Comparison of ENCODE assay signal across 12 cellular contexts in the genomic region with DNA sequence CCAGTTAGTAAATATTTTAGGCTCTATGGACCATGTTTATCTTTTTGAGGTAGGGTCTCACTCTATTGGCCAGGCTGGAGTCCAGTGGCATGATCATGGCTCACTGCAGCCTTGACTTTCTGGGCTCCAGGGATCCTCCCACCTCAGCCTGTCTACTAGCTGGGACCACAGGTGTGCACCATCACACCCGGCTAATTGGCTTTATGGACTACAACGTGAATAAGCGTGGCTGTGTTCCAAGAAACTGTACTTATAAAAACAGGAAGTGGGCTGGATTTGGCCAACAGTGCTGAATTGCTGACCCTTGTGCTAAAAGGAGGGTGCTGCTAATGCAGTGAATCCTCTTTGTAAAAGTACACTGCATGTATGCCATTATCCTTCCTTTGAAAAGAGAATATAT.
DNase-seq lines count a peak whose midpoint lies in the region; ATAC-seq and TF ChIP-seq lines count a peak whose summit lies in the region.
"Had no signal": no experiment of that assay in that cellular context is flagged by ENCODE, and none has a peak within 500 bp of the region (broad histone marks: within the 10 kb centered on the region; RNA-seq: fewer than 3 reads in every experiment).

No MANE protein-coding gene starts in this region.

- intact Hi-C loops in HCT116 (cut with micrococcal nuclease) (no loop called here), head of caudate nucleus (cut with DNase I) (no loop called here)

- BruUV-seq in HCT116 (replicated peaks; lab: Mats Ljungman, UMichigan): no TSS peak

- RAD21 ChIA-PET in HCT116 (lab: Charles Lee; ENCODE audit: low non-redundant PET in 1 of 2, low total read pairs in 2 of 2, uncharacterized antibody in 2 of 2, unreplicated experiment in 2 of 2): no interaction called here

- peak; percentile 6 for DNase-seq in HCT116 (ENCODE audit: low read depth, low spot score)
- DNase-seq in NCI-H2081 (lab: John Stamatoyannopoulos, UW): peak; percentile 88 to 97
- peak; percentile 69 for DNase-seq in SW480 (ENCODE audit: low spot score)
- DNase-seq in kidney tubule cell (ENCODE audit: low spot score): peak; percentile 67
- no peak for DNase-seq in head of caudate nucleus
- DNase-seq in MM.1S: no peak
- no peak for DNase-seq in stimulated activated CD4-positive, alpha-beta T cell treated with anti-CD3 and anti-CD28 coated beads, Interleukin-2, amount 100 ng/mL, for 48 hours
- DNase-seq: activated CD4-positive, alpha-beta T cell treated with anti-CD3 and anti-CD28 coated beads, Interleukin-2, amount 50 U/mL, for 48 hours; central memory CD4-positive, alpha-beta T cell; NK-92 treated with Interleukin-12 subunit alpha and Interleukin-12 subunit beta, amount 100 ng/mL, for 24 hours had no signal

- POLR2A ChIA-PET in HCT116 (lab: Charles Lee): no interaction called here

- no peaks in the 10 kb centered on the region for H3K79me2 ChIP-seq in HCT116 (ENCODE audit: insufficient read depth, low read length)
- no peaks in the 10 kb centered on the region for H3K79me2 ChIP-seq in MM.1S (ENCODE audit: low read length)

- H3K9me2 ChIP-seq in HCT116 (ENCODE audit: insufficient read depth): no peaks in the 10 kb centered on the region
- no peaks in the 10 kb centered on the region for H3K9me2 ChIP-seq in MM.1S (replicated peaks; ENCODE audit: insufficient read depth, low read length)

- H4K20me1 ChIP-seq in HCT116 (ENCODE audit: insufficient read depth) (no peaks in the 10 kb centered on the region), MM.1S (ENCODE audit: insufficient read depth, low read length) (no peaks in the 10 kb centered on the region)

- no peak for TF ChIP-seq POLR2A in HCT116 (IDR thresholded peaks at IDR 0.05; ENCODE audit: borderline replicate concordance, extremely low read depth, insufficient read depth, insufficient read length)

- CTCF ChIA-PET in HCT116 (lab: Charles Lee): no interaction called here

- H3K27ac ChIP-seq in HCT116 (ENCODE audit: low read depth, low read length) (no peak overlapping the region), MM.1S (ENCODE audit: low read length) (no peak overlapping the region)
- H3K27ac ChIP-seq: pancreas had no signal

- peaks cover 0 to 7% of the 10 kb centered on the region in 2 experiments; a peak in 3 of 4 replicates for H3K4me1 ChIP-seq in HCT116 (ENCODE audit: control insufficient read depth in 1 of 2, insufficient read depth in 2 of 2, low read length in 2 of 2)
- H3K4me1 ChIP-seq in MM.1S (ENCODE audit: low read length): no peaks in the 10 kb centered on the region
- H3K4me1 ChIP-seq: pancreas had no signal

- H3K36me3 ChIP-seq in HCT116 (ENCODE audit: control insufficient read depth in 1 of 2, insufficient read depth in 2 of 2, low read length in 2 of 2) (no peaks in the 10 kb centered on the region), MM.1S (replicated peaks; ENCODE audit: insufficient read depth, low read length) (no peaks in the 10 kb centered on the region)
- H3K36me3 ChIP-seq: pancreas had no signal

- H3K4me3 ChIP-seq in HCT116 (replicated peaks in 1 of 2; ENCODE audit: low read depth in 1 of 2, low read length in 2 of 2) (no peak overlapping the region), MM.1S (ENCODE audit: low read length) (no peak overlapping the region)
- H3K4me3 ChIP-seq: pancreas had no signal

- no peak for TF ChIP-seq CTCF in HCT116 (IDR thresholded peaks at IDR 0.05 in 2 of 3, conservative IDR thresholded peaks at IDR 0.05 in 1 of 3; ENCODE audit: borderline replicate concordance in 1 of 3, insufficient read depth in 1 of 3, low read depth in 2 of 3, low read length in 2 of 3)
- TF ChIP-seq CTCF in MM.1S (IDR thresholded peaks at IDR 0.05; ENCODE audit: low read length): no peak

- H3K9me3 ChIP-seq in HCT116 (ENCODE audit: control insufficient read depth in 1 of 2, insufficient read depth in 1 of 2, low read depth in 1 of 2, low read length in 2 of 2) (no peaks in the 10 kb centered on the region), MM.1S (replicated peaks; ENCODE audit: insufficient read depth, low read length) (no peaks in the 10 kb centered on the region)
- H3K9me3 ChIP-seq: pancreas had no signal

- H3K27me3 ChIP-seq in HCT116 (ENCODE audit: insufficient read depth, low read length) (no peaks in the 10 kb centered on the region), MM.1S (replicated peaks; ENCODE audit: insufficient read depth, low read length) (no peaks in the 10 kb centered on the region)

- no peaks in the 10 kb centered on the region for H3F3A ChIP-seq in MM.1S (ENCODE audit: insufficient read depth, low read length)

- peak overlapping the region; percentile 16; the same call in 1 of the 2 replicates for H3K4me2 ChIP-seq in HCT116 (ENCODE audit: low read length)
- no peak overlapping the region for H3K4me2 ChIP-seq in MM.1S (ENCODE audit: low read depth, low read length)

- no peak for TF ChIP-seq RAD21 in HCT116 (IDR thresholded peaks at IDR 0.05; ENCODE audit: low read depth)

- peak overlapping the region; percentile 75 for H2AFZ ChIP-seq in HCT116 (ENCODE audit: low read depth, low read length, poor library complexity, severe bottlenecking)
- no peak overlapping the region for H2AFZ ChIP-seq in MM.1S (ENCODE audit: low read length)

- peak; percentile 46 for ATAC-seq in HCT116
- no peak for ATAC-seq in GM18517 (IDR thresholded peaks at IDR 0.05; ENCODE audit: unreplicated experiment)
- ATAC-seq: pancreas had no signal

- H3K9ac ChIP-seq in HCT116 (ENCODE audit: low read length) (no peak overlapping the region), MM.1S (ENCODE audit: low read length) (no peak overlapping the region)

TF ChIP-seq in HCT116, 20 proteins besides CTCF, POLR2A, EP300 and RAD21:
- TF ChIP-seq EZH2 (IDR thresholded peaks at IDR 0.05): no peak
- TF ChIP-seq YY1 (IDR thresholded peaks at IDR 0.05; ENCODE audit: extremely low read depth, insufficient replicate concordance, low read depth, low read length): no peak
- TF ChIP-seq, protein P1, sequence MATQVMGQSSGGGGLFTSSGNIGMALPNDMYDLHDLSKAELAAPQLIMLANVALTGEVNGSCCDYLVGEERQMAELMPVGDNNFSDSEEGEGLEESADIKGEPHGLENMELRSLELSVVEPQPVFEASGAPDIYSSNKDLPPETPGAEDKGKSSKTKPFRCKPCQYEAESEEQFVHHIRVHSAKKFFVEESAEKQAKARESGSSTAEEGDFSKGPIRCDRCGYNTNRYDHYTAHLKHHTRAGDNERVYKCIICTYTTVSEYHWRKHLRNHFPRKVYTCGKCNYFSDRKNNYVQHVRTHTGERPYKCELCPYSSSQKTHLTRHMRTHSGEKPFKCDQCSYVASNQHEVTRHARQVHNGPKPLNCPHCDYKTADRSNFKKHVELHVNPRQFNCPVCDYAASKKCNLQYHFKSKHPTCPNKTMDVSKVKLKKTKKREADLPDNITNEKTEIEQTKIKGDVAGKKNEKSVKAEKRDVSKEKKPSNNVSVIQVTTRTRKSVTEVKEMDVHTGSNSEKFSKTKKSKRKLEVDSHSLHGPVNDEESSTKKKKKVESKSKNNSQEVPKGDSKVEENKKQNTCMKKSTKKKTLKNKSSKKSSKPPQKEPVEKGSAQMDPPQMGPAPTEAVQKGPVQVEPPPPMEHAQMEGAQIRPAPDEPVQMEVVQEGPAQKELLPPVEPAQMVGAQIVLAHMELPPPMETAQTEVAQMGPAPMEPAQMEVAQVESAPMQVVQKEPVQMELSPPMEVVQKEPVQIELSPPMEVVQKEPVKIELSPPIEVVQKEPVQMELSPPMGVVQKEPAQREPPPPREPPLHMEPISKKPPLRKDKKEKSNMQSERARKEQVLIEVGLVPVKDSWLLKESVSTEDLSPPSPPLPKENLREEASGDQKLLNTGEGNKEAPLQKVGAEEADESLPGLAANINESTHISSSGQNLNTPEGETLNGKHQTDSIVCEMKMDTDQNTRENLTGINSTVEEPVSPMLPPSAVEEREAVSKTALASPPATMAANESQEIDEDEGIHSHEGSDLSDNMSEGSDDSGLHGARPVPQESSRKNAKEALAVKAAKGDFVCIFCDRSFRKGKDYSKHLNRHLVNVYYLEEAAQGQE (IDR thresholded peaks at IDR 0.05; ENCODE audit: low read depth): no peak
- TF ChIP-seq SIN3A (IDR thresholded peaks at IDR 0.05; ENCODE audit: low read depth): no peak
- TF ChIP-seq TCF7L2 (IDR thresholded peaks at IDR 0.05; ENCODE audit: borderline replicate concordance, extremely low read depth, insufficient read depth, insufficient read length): no peak
- no peak for TF ChIP-seq EZH2phosphoT487 (IDR thresholded peaks at IDR 0.05; ENCODE audit: borderline replicate concordance)
- TF ChIP-seq POLR2AphosphoS5 (IDR thresholded peaks at IDR 0.05; ENCODE audit: low read depth, low read length): no peak
- no peak for TF ChIP-seq ZNF274 (IDR thresholded peaks at IDR 0.05; ENCODE audit: low read depth, low read length)

Comparison
In these comparisons a context has a peak if more than half of its experiments do, and no peak if none do; other contexts are left out.
1. DNase-seq: peak in HCT116 (single experiment), NCI-H2081 (2 of 2), SW480 (single experiment) and kidney tubule cell (single experiment); none in head of caudate nucleus (0 of 42), MM.1S (single experiment) and stimulated activated CD4-positive, alpha-beta T cell treated with anti-CD3 and anti-CD28 coated beads, Interleukin-2, amount 100 ng/mL, for 48 hours (0 of 2).